9 cellular contexts compared by ENCODE assay signal in genomic region chr2:55134316-55134706, GRCh38.
DNase-seq lines count a peak whose midpoint lies in the region; ATAC-seq, FAIRE-seq and TF ChIP-seq lines count a peak whose summit lies in the region.
"Had no signal": no experiment of that assay in that cellular context is flagged by ENCODE, and none has a peak within 500 bp of the region (broad histone marks: within the 10 kb centered on the region; RNA-seq: fewer than 3 reads in every experiment).

No MANE protein-coding gene starts in this region.

- H3K4me3 ChIP-seq in HUES6 (ENCODE audit: low read depth, low read length): peak overlapping the region; percentile 24; the same call in 1 of the 2 replicates
- H3K4me3 ChIP-seq in prostate gland: no peak overlapping the region

- DNase-seq in GM12892 (ENCODE audit: insufficient read length) (no peak), prostate gland (ENCODE audit: low spot score) (no peak), HT-29 (ENCODE audit: low spot score) (no peak), AG08395 (ENCODE audit: low spot score) (no peak), mucosa of gallbladder (ENCODE audit: low spot score) (no peak)

- H3K27me3 ChIP-seq in HUES6 (ENCODE audit: control insufficient read depth, insufficient read depth, low read length) (no peaks in the 10 kb centered on the region), prostate gland (replicated peaks; ENCODE audit: insufficient read depth) (no peaks in the 10 kb centered on the region)

- no peaks in the 10 kb centered on the region for H3K9me3 ChIP-seq in HUES6 (ENCODE audit: control insufficient read depth, insufficient read depth, low read depth, low read length)
- H3K9me3 ChIP-seq in prostate gland: no peaks in the 10 kb centered on the region

- H3K36me3 ChIP-seq in HUES6 (ENCODE audit: control insufficient read depth, insufficient read depth, low read length) (no peaks in the 10 kb centered on the region), prostate gland (no peaks in the 10 kb centered on the region)

- H3K4me1 ChIP-seq in HUES6 (ENCODE audit: control insufficient read depth, insufficient read depth, low read length): peaks cover 45% of the 10 kb centered on the region
- peaks cover 10% of the 10 kb centered on the region for H3K4me1 ChIP-seq in prostate gland (replicated peaks)

- no peak for TF ChIP-seq CTCF in prostate gland (IDR thresholded peaks at IDR 0.05)

- peak overlapping the region; percentile 75 for H3K9ac ChIP-seq in HUES6 (ENCODE audit: low read length)

- no peaks in the 10 kb centered on the region for H3K9me3 Mint-ChIP-seq in dendritic cell treated with granulocyte-macrophage colony-stimulating factor and Interleukin-4, amounts not matched to agents 40 ng/mL and 50 ng/mL, for 4 days

- intact Hi-C loops in dendritic cell treated with granulocyte-macrophage colony-stimulating factor and Interleukin-4, amounts not matched to agents 40 ng/mL and 50 ng/mL, for 4 days (cut with micrococcal nuclease): loop anchor here (5.0 kb wide), 1 partner anchor 33 kb away; no protein-coding TSS in a partner anchor
- intact Hi-C loops in prostate gland (cut with DNase I): no loop called here

- no peaks in the 10 kb centered on the region for H3K36me3 Mint-ChIP-seq in dendritic cell treated with granulocyte-macrophage colony-stimulating factor and Interleukin-4, amounts not matched to agents 40 ng/mL and 50 ng/mL, for 4 days (ENCODE audit: low read depth)

- 53% methylated on average over 1 of the region's 1 CpG for WGBS in prostate gland

- no peak for TF ChIP-seq POLR2A in GM12892 (IDR thresholded peaks at IDR 0.05; ENCODE audit: low read depth, low read length)
- TF ChIP-seq POLR2A in prostate gland (IDR thresholded peaks at IDR 0.05): no peak

- H3K4me3 Mint-ChIP-seq in dendritic cell treated with granulocyte-macrophage colony-stimulating factor and Interleukin-4, amounts not matched to agents 40 ng/mL and 50 ng/mL, for 4 days: peak overlapping the region; percentile 52

- H3K27ac ChIP-seq in HUES6 (ENCODE audit: low read depth, low read length) (peak overlapping the region; percentile 96), prostate gland (peak overlapping the region; percentile 50 to 57)

- H3K27ac Mint-ChIP-seq in dendritic cell treated with granulocyte-macrophage colony-stimulating factor and Interleukin-4, amounts not matched to agents 40 ng/mL and 50 ng/mL, for 4 days: peak overlapping the region; percentile 85

- no peaks in the 10 kb centered on the region for H3K27me3 Mint-ChIP-seq in dendritic cell treated with granulocyte-macrophage colony-stimulating factor and Interleukin-4, amounts not matched to agents 40 ng/mL and 50 ng/mL, for 4 days

- H3K4me1 Mint-ChIP-seq in dendritic cell treated with granulocyte-macrophage colony-stimulating factor and Interleukin-4, amounts not matched to agents 40 ng/mL and 50 ng/mL, for 4 days (ENCODE audit: low read depth): peaks cover 57% of the 10 kb centered on the region

- ATAC-seq in HG02852 (IDR thresholded peaks at IDR 0.05; ENCODE audit: unreplicated experiment): no peak

- peak; percentile 83 for FAIRE-seq in GM12892 (lab: Jason Lieb, UNC)
- FAIRE-seq: endometrium had no signal
